Comparison of ENCODE assay signal across 10 cellular contexts in genomic region chr18:48868468-48869466, GRCh38.
DNase-seq lines count a peak whose midpoint lies in the region; ATAC-seq, FAIRE-seq and TF ChIP-seq lines count a peak whose summit lies in the region.
"Had no signal": no experiment of that assay in that cellular context is flagged by ENCODE, and none has a peak within 500 bp of the region (broad histone marks: within the 10 kb centered on the region; RNA-seq: fewer than 3 reads in every experiment).

No MANE protein-coding gene starts in this region.

- no peaks in the 10 kb centered on the region for H3K36me3 ChIP-seq in HEK293 (ENCODE audit: control insufficient read depth in 2 of 2, insufficient read depth in 1 of 2, low read length in 2 of 2)
- no peaks in the 10 kb centered on the region for H3K36me3 ChIP-seq in spleen

- no peaks in the 10 kb centered on the region for H3K9me3 Mint-ChIP-seq in activated naive CD4-positive, alpha-beta T cell treated with anti-CD3 and anti-CD28 coated beads, Interleukin-2, amount 50 U/mL, for 24 hours

- H3K4me3 Mint-ChIP-seq in activated naive CD4-positive, alpha-beta T cell treated with anti-CD3 and anti-CD28 coated beads, Interleukin-2, amount 50 U/mL, for 24 hours: no peak overlapping the region

- WGBS in spleen, 5 donors: 47 to 56% (median 51%) methylated on average over 14 of the region's 14 CpGs

- H3K36me3 Mint-ChIP-seq in activated naive CD4-positive, alpha-beta T cell treated with anti-CD3 and anti-CD28 coated beads, Interleukin-2, amount 50 U/mL, for 24 hours: no peaks in the 10 kb centered on the region

- POLR2A ChIA-PET in HEK293 (lab: Yijun Ruan, JAX): no interaction called here

- peak; percentile 85 for ATAC-seq in GM18858 (IDR thresholded peaks at IDR 0.05; ENCODE audit: unreplicated experiment)

- H3K27ac Mint-ChIP-seq in activated naive CD4-positive, alpha-beta T cell treated with anti-CD3 and anti-CD28 coated beads, Interleukin-2, amount 50 U/mL, for 24 hours: peak overlapping the region; percentile 23

- peaks cover 19% of the 10 kb centered on the region for H3K4me1 Mint-ChIP-seq in activated naive CD4-positive, alpha-beta T cell treated with anti-CD3 and anti-CD28 coated beads, Interleukin-2, amount 50 U/mL, for 24 hours

- no peaks in the 10 kb centered on the region for H3K27me3 ChIP-seq in spleen (replicated peaks in 1 of 7)
- H3K27me3 ChIP-seq: SJSA1 had no signal

- no peak overlapping the region for H3K27ac ChIP-seq in HEK293 (ENCODE audit: extremely low read depth, low read depth, low read length)
- H3K27ac ChIP-seq in spleen: peak overlapping the region in 7 of 8 donors; percentile 35 to 81 (median 62)
- H3K27ac ChIP-seq: SJSA1 had no signal

- H3K4me1 ChIP-seq in HEK293 (ENCODE audit: control insufficient read depth, insufficient read depth, low read length): peaks cover 6% of the 10 kb centered on the region
- peaks cover 0 to 35% (median 17%) of the 10 kb centered on the region in 6 donors for H3K4me1 ChIP-seq in spleen

- peak; percentile 91 for DNase-seq in NAMALWA (ENCODE audit: low spot score)
- peak; percentile 88 for DNase-seq in spleen
- no peak for DNase-seq in SW480 (ENCODE audit: low spot score)
- no peak for DNase-seq in D721Med (ENCODE audit: insufficient read length, low spot score)
- no peak for DNase-seq in NCI-H1048 (lab: John Stamatoyannopoulos, UW)

- no peak overlapping the region for H3K4me3 ChIP-seq in HEK293 (ENCODE audit: low read depth, low read length)
- H3K4me3 ChIP-seq in spleen: no peak overlapping the region
- H3K4me3 ChIP-seq: SJSA1 had no signal

- TF ChIP-seq CTCF in HEK293 (tag by site-specific recombination; IDR thresholded peaks at IDR 0.05) (no peak), spleen (IDR thresholded peaks at IDR 0.05 in 8 of 11, conservative IDR thresholded peaks at IDR 0.05 in 3 of 11) (no peak), D721Med (IDR thresholded peaks at IDR 0.05; ENCODE audit: insufficient read depth, missing control alignments) (no peak)

- no peaks in the 10 kb centered on the region for H3K9me3 ChIP-seq in HEK293 (ENCODE audit: control insufficient read depth, insufficient read depth, low read depth, low read length)
- H3K9me3 ChIP-seq in spleen: peaks cover 0 to 11% (median 9%) of the 10 kb centered on the region in 8 donors

- no peaks in the 10 kb centered on the region for H3K27me3 Mint-ChIP-seq in activated naive CD4-positive, alpha-beta T cell treated with anti-CD3 and anti-CD28 coated beads, Interleukin-2, amount 50 U/mL, for 24 hours

- CTCF ChIA-PET in HEK293 (lab: Yijun Ruan, JAX): interaction anchor here (0.6 kb wide), 1 partner anchor 8 kb away, joined by 3 read pairs; no protein-coding TSS in a partner anchor

- intact Hi-C loops in spleen (cut with DNase I; ENCODE audit: low total_unique reads): no loop called here

- FAIRE-seq in D721Med (lab: Jason Lieb, UNC): no peak
- FAIRE-seq: islet of Langerhans had no signal

- no peak for TF ChIP-seq POLR2A in spleen (IDR thresholded peaks at IDR 0.05)

TF ChIP-seq in HEK293, 187 proteins besides CTCF, POLR2A, EP300 and RAD21:
- TF ChIP-seq ZNF621 (tag by site-specific recombination; IDR thresholded peaks at IDR 0.05): no peak
- TF ChIP-seq ZFHX2 (tag by site-specific recombination; conservative IDR thresholded peaks at IDR 0.05): peak; percentile 93
- TF ChIP-seq EGR2 (tag by site-specific recombination; IDR thresholded peaks at IDR 0.05; ENCODE audit: low read depth): peak; percentile 93
- TF ChIP-seq ZNF600 (tag by site-specific recombination; IDR thresholded peaks at IDR 0.05): peak; percentile 59; the same call in 1 of the 2 replicates

Comparison
In these comparisons a context has a peak if more than half of its experiments do, and no peak if none do; other contexts are left out.
1. DNase-seq: peak in NAMALWA (single experiment) and spleen (single experiment); none in SW480 (single experiment), D721Med (single experiment) and NCI-H1048 (single experiment).